ENCODE assay signal across 24 cellular contexts in the genomic region with DNA sequence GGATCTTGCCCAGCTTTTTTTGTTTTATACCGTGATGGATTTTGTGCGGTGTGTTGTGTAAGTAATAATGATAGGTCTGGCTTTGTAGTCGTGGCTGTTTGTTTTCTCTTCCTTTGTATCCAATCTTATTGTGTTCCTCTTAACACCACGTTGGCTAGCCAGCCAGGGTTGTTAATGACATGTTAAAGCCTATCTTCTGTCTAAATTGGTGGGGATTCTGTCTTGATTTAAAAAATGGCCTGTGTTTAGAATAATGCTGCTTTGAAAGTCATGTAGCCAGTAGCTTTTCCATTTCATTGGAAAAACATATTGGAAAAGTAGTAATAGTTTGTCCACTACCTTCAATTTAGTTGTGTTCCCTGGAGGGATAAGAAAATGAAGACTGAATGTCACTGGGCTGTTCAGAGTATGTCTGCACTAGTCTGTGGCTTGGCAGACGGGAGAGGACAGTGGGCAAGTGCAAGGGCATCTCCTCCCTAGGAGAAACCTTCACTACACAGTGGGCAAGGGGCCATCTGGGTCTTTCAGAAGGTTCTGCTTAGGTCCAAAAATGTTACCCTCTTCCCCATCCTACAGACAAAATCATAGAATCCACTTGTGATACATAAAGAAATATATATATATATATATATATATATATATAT.
DNase-seq lines count a peak whose midpoint lies in the region; ATAC-seq and TF ChIP-seq lines count a peak whose summit lies in the region.
"Had no signal": no experiment of that assay in that cellular context is flagged by ENCODE, and none has a peak within 500 bp of the region (broad histone marks: within the 10 kb centered on the region; RNA-seq: fewer than 3 reads in every experiment).

No MANE protein-coding gene starts in this region.

- H4K91ac ChIP-seq in trophoblast cell (ENCODE audit: low read depth, low read length), result no peak overlapping the region

- H3K4me3 ChIP-seq in HAP-1 (no peak overlapping the region), trophoblast cell (ENCODE audit: low read depth, low read length) (no peak overlapping the region)
- H3K4me3 ChIP-seq: ascending aorta, esophagus muscularis mucosa, gastroesophageal sphincter, MG63, spleen had no signal

- peaks cover 17% of the 10 kb centered on the region for H3K4me1 ChIP-seq in HAP-1
- peaks cover 4% of the 10 kb centered on the region in 2 experiments for H3K4me1 ChIP-seq in trophoblast cell (ENCODE audit: control insufficient read depth in 1 of 2, insufficient read depth in 2 of 2, low read length in 2 of 2)

- no peak overlapping the region for H3K18ac ChIP-seq in trophoblast cell (ENCODE audit: low read length)

- no peak overlapping the region for H2BK12ac ChIP-seq in trophoblast cell (ENCODE audit: low read length)

- H3K79me1 ChIP-seq in trophoblast cell (ENCODE audit: low read length), result no peaks in the 10 kb centered on the region

- H3K36me3 ChIP-seq in HAP-1 (replicated peaks) (no peaks in the 10 kb centered on the region), trophoblast cell (ENCODE audit: control insufficient read depth in 1 of 2, insufficient read depth in 2 of 2, low read length in 2 of 2) (peaks cover 0 to 2% of the 10 kb centered on the region in 2 experiments)
- H3K36me3 ChIP-seq: ascending aorta, esophagus muscularis mucosa, gastroesophageal sphincter, MG63, spleen had no signal

- CTCF ChIA-PET in WTC11 (lab: Charles Lee), result interaction anchor here (1.5 kb wide), 1 partner anchor 39 kb away, joined by 3 read pairs; no protein-coding TSS in a partner anchor

- peak; percentile 38 to 41 for DNase-seq in HAP-1 (ENCODE audit: low spot score in 2 of 2)
- DNase-seq in NCI-H2081 (lab: John Stamatoyannopoulos, UW), result peak; percentile 87 to 97
- DNase-seq in WTC11 (ENCODE audit: low spot score), result no peak
- no peak for DNase-seq in trophoblast cell
- no peak for DNase-seq in KG1 (lab: John Stamatoyannopoulos, UW)
- DNase-seq: activated CD4-positive, alpha-beta T cell treated with anti-CD3 and anti-CD28 coated beads for 1 hour; activated T-cell treated with anti-CD3 and anti-CD28 coated beads, Interleukin-2, amount 50 U/mL, for 72 hours; Calu3; effector memory CD4-positive, alpha-beta T cell; IMR-90; MG63; NCI-H187; spleen; stimulated activated CD4-positive, alpha-beta T cell treated with anti-CD3 and anti-CD28 coated beads, Interleukin-4, amount 100 ng/mL, for 24 hours; stimulated activated naive CD8-positive, alpha-beta T cell treated with anti-CD3 and anti-CD28 coated beads, Interleukin-15, amount 100 ng/mL, for 72 hours had no signal

- no peak overlapping the region for H4K12ac ChIP-seq in trophoblast cell (ENCODE audit: low read depth, low read length)

- H3K4ac ChIP-seq in trophoblast cell (ENCODE audit: low read depth, low read length), result peak overlapping the region; percentile 58

- H3K14ac ChIP-seq in trophoblast cell (ENCODE audit: low read length), result no peak overlapping the region

- H3K27ac Mint-ChIP-seq in WTC11, result peak overlapping the region; percentile 13
- H3K27ac Mint-ChIP-seq: activated naive CD4-positive, alpha-beta T cell treated with anti-CD3 and anti-CD28 coated beads, Interleukin-2, amount 50 U/mL, for 24 hours; activated T-cell treated with anti-CD3 and anti-CD28 coated beads, Interleukin-2, amount 50 U/mL, for 72 hours; B cell; stimulated activated naive CD8-positive, alpha-beta T cell treated with anti-CD3 and anti-CD28 coated beads, Interleukin-15, amount 100 ng/mL, for 72 hours had no signal

- H3K4me2 ChIP-seq in trophoblast cell (ENCODE audit: low read length), result no peak overlapping the region

- no peak overlapping the region for H3K9ac ChIP-seq in trophoblast cell (ENCODE audit: low read length)

- H3K79me2 ChIP-seq in trophoblast cell (ENCODE audit: control insufficient read depth, insufficient read depth, low read length, poor library complexity), result no peaks in the 10 kb centered on the region

- peaks cover 23% of the 10 kb centered on the region for H3K4me1 Mint-ChIP-seq in WTC11
- H3K4me1 Mint-ChIP-seq: activated naive CD4-positive, alpha-beta T cell treated with anti-CD3 and anti-CD28 coated beads, Interleukin-2, amount 50 U/mL, for 24 hours; B cell; stimulated activated naive CD8-positive, alpha-beta T cell treated with anti-CD3 and anti-CD28 coated beads, Interleukin-15, amount 100 ng/mL, for 72 hours had no signal

- H3K9me3 Mint-ChIP-seq in WTC11, result peaks cover 3% of the 10 kb centered on the region
- H3K9me3 Mint-ChIP-seq: activated naive CD4-positive, alpha-beta T cell treated with anti-CD3 and anti-CD28 coated beads, Interleukin-2, amount 50 U/mL, for 24 hours; activated T-cell treated with anti-CD3 and anti-CD28 coated beads, Interleukin-2, amount 50 U/mL, for 72 hours; natural killer cell treated with Interleukin-12 subunit alpha and Interleukin-12 subunit beta and Interleukin-15 and Interleukin-18, amount 100 ng/mL, for 72 hours; stimulated activated naive CD8-positive, alpha-beta T cell treated with anti-CD3 and anti-CD28 coated beads, Interleukin-15, amount 100 ng/mL, for 72 hours had no signal

- H3K27ac ChIP-seq in trophoblast cell (ENCODE audit: low read depth, low read length), result no peak overlapping the region
- H3K27ac ChIP-seq: ascending aorta, spleen had no signal

- H2BK120ac ChIP-seq in trophoblast cell (ENCODE audit: insufficient read depth, low read length, poor library complexity), result no peak overlapping the region

- in situ Hi-C loops in HAP-1 (cut with MboI; ENCODE audit: low sequenced_read_pairs), result no loop called here

- ATAC-seq in WTC11, result peak; percentile 20; the same call in 1 of the 2 replicates
- ATAC-seq in HG03442 (IDR thresholded peaks at IDR 0.05; ENCODE audit: unreplicated experiment), result no peak
- no peak for ATAC-seq in HG03039 (IDR thresholded peaks at IDR 0.05; ENCODE audit: unreplicated experiment)
- no peak for ATAC-seq in GM18511 (IDR thresholded peaks at IDR 0.05; ENCODE audit: unreplicated experiment)
- ATAC-seq: activated T-cell treated with anti-CD3 and anti-CD28 coated beads, Interleukin-2, amount 50 U/mL, for 72 hours; gastroesophageal sphincter; natural killer cell treated with Interleukin-12 subunit alpha and Interleukin-12 subunit beta and Interleukin-15 and Interleukin-18, amount 100 ng/mL, for 72 hours; stimulated activated naive CD8-positive, alpha-beta T cell treated with anti-CD3 and anti-CD28 coated beads, Interleukin-15, amount 100 ng/mL, for 72 hours had no signal

- H2AK5ac ChIP-seq in trophoblast cell (ENCODE audit: low read length), result no peak overlapping the region

- no peak overlapping the region for H2AFZ ChIP-seq in trophoblast cell (ENCODE audit: insufficient read depth, low read length, poor library complexity)

- H3K9me3 ChIP-seq in HAP-1 (no peaks in the 10 kb centered on the region), trophoblast cell (ENCODE audit: insufficient read depth, low read depth, low read length) (no peaks in the 10 kb centered on the region)
- H3K9me3 ChIP-seq: ascending aorta, esophagus muscularis mucosa, gastroesophageal sphincter, MG63, spleen had no signal

- H3K36me3 Mint-ChIP-seq in WTC11, result no peaks in the 10 kb centered on the region
- H3K36me3 Mint-ChIP-seq: activated naive CD4-positive, alpha-beta T cell treated with anti-CD3 and anti-CD28 coated beads, Interleukin-2, amount 50 U/mL, for 24 hours had no signal

- no peak overlapping the region for H2BK5ac ChIP-seq in trophoblast cell (ENCODE audit: low read depth, low read length, poor library complexity)

- H3K4me3 Mint-ChIP-seq in WTC11, result no peak overlapping the region
- H3K4me3 Mint-ChIP-seq: activated naive CD4-positive, alpha-beta T cell treated with anti-CD3 and anti-CD28 coated beads, Interleukin-2, amount 50 U/mL, for 24 hours; activated T-cell treated with anti-CD3 and anti-CD28 coated beads, Interleukin-2, amount 50 U/mL, for 72 hours; B cell; natural killer cell treated with Interleukin-12 subunit alpha and Interleukin-12 subunit beta and Interleukin-15 and Interleukin-18, amount 100 ng/mL, for 72 hours; stimulated activated naive CD8-positive, alpha-beta T cell treated with anti-CD3 and anti-CD28 coated beads, Interleukin-15, amount 100 ng/mL, for 72 hours had no signal

- H3K27me3 ChIP-seq in HAP-1 (ENCODE audit: low read depth), result no peaks in the 10 kb centered on the region
- no peaks in the 10 kb centered on the region for H3K27me3 ChIP-seq in trophoblast cell (ENCODE audit: insufficient read depth, low read length)
- H3K27me3 ChIP-seq: ascending aorta, esophagus muscularis mucosa, gastroesophageal sphincter, MG63, spleen had no signal

- no peak for TF ChIP-seq CTCF in WTC11 (IDR thresholded peaks at IDR 0.05)

- H3K23ac ChIP-seq in trophoblast cell (ENCODE audit: low read length), result no peak overlapping the region

- POLR2A ChIA-PET in WTC11 (lab: Charles Lee), result no interaction called here

- no peak overlapping the region for H4K8ac ChIP-seq in trophoblast cell (ENCODE audit: low read depth, low read length)

- H3K27me3 Mint-ChIP-seq in WTC11 (ENCODE audit: low read depth), result no peaks in the 10 kb centered on the region
- H3K27me3 Mint-ChIP-seq: activated naive CD4-positive, alpha-beta T cell treated with anti-CD3 and anti-CD28 coated beads, Interleukin-2, amount 50 U/mL, for 24 hours; natural killer cell treated with Interleukin-12 subunit alpha and Interleukin-12 subunit beta and Interleukin-15 and Interleukin-18, amount 100 ng/mL, for 72 hours; stimulated activated naive CD8-positive, alpha-beta T cell treated with anti-CD3 and anti-CD28 coated beads, Interleukin-15, amount 100 ng/mL, for 72 hours had no signal

- no CpG with 5 or more reads among the region's 5 CpGs for WGBS in trophoblast cell (ENCODE audit: extremely low coverage, insufficient coverage, insufficient read length)

TF ChIP-seq in WTC11, 78 proteins besides CTCF, POLR2A, EP300 and RAD21 (continues in another document):
- TF ChIP-seq RORB (CRISPR knock-in tag; IDR thresholded peaks at IDR 0.05), result no peak
- no peak for TF ChIP-seq IRF2 (CRISPR knock-in tag; IDR thresholded peaks at IDR 0.05; ENCODE audit: borderline replicate concordance, low read depth)
- TF ChIP-seq E2F4 (CRISPR knock-in tag; IDR thresholded peaks at IDR 0.05; ENCODE audit: borderline replicate concordance, low read depth), result no peak
- TF ChIP-seq, protein P1, sequence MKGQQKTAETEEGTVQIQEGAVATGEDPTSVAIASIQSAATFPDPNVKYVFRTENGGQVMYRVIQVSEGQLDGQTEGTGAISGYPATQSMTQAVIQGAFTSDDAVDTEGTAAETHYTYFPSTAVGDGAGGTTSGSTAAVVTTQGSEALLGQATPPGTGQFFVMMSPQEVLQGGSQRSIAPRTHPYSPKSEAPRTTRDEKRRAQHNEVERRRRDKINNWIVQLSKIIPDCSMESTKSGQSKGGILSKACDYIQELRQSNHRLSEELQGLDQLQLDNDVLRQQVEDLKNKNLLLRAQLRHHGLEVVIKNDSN (CRISPR knock-in tag; IDR thresholded peaks at IDR 0.05), result no peak

Comparison
In these comparisons a context has a peak if more than half of its experiments do, and no peak if none do; other contexts are left out.
1. DNase-seq: peak in HAP-1 (2 of 2) and NCI-H2081 (2 of 2); none in WTC11 (single experiment), trophoblast cell (0 of 2) and KG1 (single experiment).